ENCODE assay signal across 23 cellular contexts in genomic region chr12:81542621-81543020, GRCh38.
"Had no signal": no experiment of that assay in that cellular context is flagged by ENCODE, and none has a peak within 500 bp of the region (broad histone marks: within the 10 kb centered on the region; RNA-seq: fewer than 3 reads in every experiment).

No MANE protein-coding gene starts in this region.

- H3K4me3 ChIP-seq: dorsolateral prefrontal cortex, esophagus muscularis mucosa, gastroesophageal sphincter, prostate gland, upper lobe of left lung had no signal

- H3K4me1 Mint-ChIP-seq: activated CD4-positive, alpha-beta memory T cell treated with anti-CD3 and anti-CD28 coated beads, Interleukin-2, amount 10 ng/mL, durations not matched to agents 7 days and 5 days; activated CD4-positive, alpha-beta T cell treated with anti-CD3 and anti-CD28 coated beads, Interleukin-2, amount 10 ng/mL, durations not matched to agents 24 days and 14 days; activated naive CD4-positive, alpha-beta T cell treated with anti-CD3 and anti-CD28 coated beads, Interleukin-2, amount 10 ng/mL, durations not matched to agents 7 days and 5 days; naive thymus-derived CD8-positive, alpha-beta T cell; T-helper 17 cell had no signal

- H3K36me3 Mint-ChIP-seq: activated naive CD4-positive, alpha-beta T cell treated with anti-CD3 and anti-CD28 coated beads, Interleukin-2, amount 10 ng/mL, durations not matched to agents 7 days and 5 days; naive thymus-derived CD8-positive, alpha-beta T cell had no signal

- H3K27me3 ChIP-seq: brain microvascular endothelial cell, dorsolateral prefrontal cortex, esophagus muscularis mucosa, gastroesophageal sphincter, upper lobe of left lung had no signal

- H3K4me3 Mint-ChIP-seq: activated CD4-positive, alpha-beta memory T cell treated with anti-CD3 and anti-CD28 coated beads, Interleukin-2, amount 10 ng/mL, durations not matched to agents 7 days and 5 days; activated CD4-positive, alpha-beta T cell treated with anti-CD3 and anti-CD28 coated beads, Interleukin-2, amount 10 ng/mL, durations not matched to agents 24 days and 14 days; activated naive CD4-positive, alpha-beta T cell treated with anti-CD3 and anti-CD28 coated beads, Interleukin-2, amount 10 ng/mL, durations not matched to agents 7 days and 5 days; activated T-cell treated with anti-CD3 and anti-CD28 coated beads, Interleukin-2, amount 50 U/mL, for 72 hours; effector memory CD8-positive, alpha-beta T cell; naive thymus-derived CD8-positive, alpha-beta T cell; T-helper 17 cell had no signal

- H3K27ac Mint-ChIP-seq: activated CD4-positive, alpha-beta memory T cell treated with anti-CD3 and anti-CD28 coated beads, Interleukin-2, amount 10 ng/mL, durations not matched to agents 7 days and 5 days; activated CD4-positive, alpha-beta T cell treated with anti-CD3 and anti-CD28 coated beads, Interleukin-2, amount 10 ng/mL, durations not matched to agents 24 days and 14 days; activated naive CD4-positive, alpha-beta T cell treated with anti-CD3 and anti-CD28 coated beads, Interleukin-2, amount 10 ng/mL, durations not matched to agents 7 days and 5 days; activated T-cell treated with anti-CD3 and anti-CD28 coated beads, Interleukin-2, amount 50 U/mL, for 72 hours; effector memory CD8-positive, alpha-beta T cell; naive thymus-derived CD8-positive, alpha-beta T cell; T-helper 17 cell had no signal

- H3K27me3 Mint-ChIP-seq: activated CD4-positive, alpha-beta memory T cell treated with anti-CD3 and anti-CD28 coated beads, Interleukin-2, amount 10 ng/mL, durations not matched to agents 7 days and 5 days; activated CD4-positive, alpha-beta T cell treated with anti-CD3 and anti-CD28 coated beads, Interleukin-2, amount 10 ng/mL, durations not matched to agents 24 days and 14 days; activated naive CD4-positive, alpha-beta T cell treated with anti-CD3 and anti-CD28 coated beads, Interleukin-2, amount 10 ng/mL, durations not matched to agents 7 days and 5 days; effector memory CD8-positive, alpha-beta T cell; naive thymus-derived CD8-positive, alpha-beta T cell; T-helper 17 cell had no signal

- ATAC-seq: activated T-cell treated with anti-CD3 and anti-CD28 coated beads, Interleukin-2, amount 50 U/mL, for 72 hours; effector memory CD8-positive, alpha-beta T cell; gastroesophageal sphincter; left cardiac atrium; naive thymus-derived CD8-positive, alpha-beta T cell; stimulated activated naive CD8-positive, alpha-beta T cell treated with anti-CD3 and anti-CD28 coated beads, Interleukin-15, Interleukin-2, amounts not matched to agents 100 U/mL and 50 U/mL, for 24 hours; T-helper 17 cell had no signal

- DNase-seq: activated CD4-positive, alpha-beta memory T cell treated with anti-CD3 and anti-CD28 coated beads, Interleukin-2, amount 10 ng/mL, durations not matched to agents 7 days and 5 days; activated CD4-positive, alpha-beta T cell treated with anti-CD3 and anti-CD28 coated beads, Interleukin-2, amount 10 ng/mL, durations not matched to agents 24 days and 14 days; activated effector memory CD4-positive, alpha-beta T cell treated with anti-CD3 and anti-CD28 coated beads, Interleukin-2, amount 50 U/mL, for 16 hours; activated naive CD4-positive, alpha-beta T cell treated with anti-CD3 and anti-CD28 coated beads, Interleukin-2, amount 10 ng/mL, durations not matched to agents 7 days and 5 days; activated T-cell treated with anti-CD3 and anti-CD28 coated beads, Interleukin-2, amount 50 U/mL, for 72 hours; anterior cingulate cortex; brain microvascular endothelial cell; caudate nucleus; dorsolateral prefrontal cortex; effector memory CD8-positive, alpha-beta T cell; head of caudate nucleus; hypothalamus; left cardiac atrium; naive thymus-derived CD8-positive, alpha-beta T cell; stimulated activated CD4-positive, alpha-beta T cell treated with anti-CD3 and anti-CD28 coated beads, Interleukin-12 subunit alpha, Interleukin-12 subunit beta, amount 100 ng/mL, for 4 hours; stimulated activated CD4-positive, alpha-beta T cell treated with anti-CD3 and anti-CD28 coated beads, Interleukin-4, amount 100 ng/mL, for 4 hours; stimulated activated naive CD8-positive, alpha-beta T cell treated with anti-CD3 and anti-CD28 coated beads, Interleukin-15, Interleukin-2, amounts not matched to agents 100 U/mL and 50 U/mL, for 24 hours; SW 1271; T-helper 17 cell; upper lobe of left lung had no signal

- H3K9me3 Mint-ChIP-seq: activated CD4-positive, alpha-beta memory T cell treated with anti-CD3 and anti-CD28 coated beads, Interleukin-2, amount 10 ng/mL, durations not matched to agents 7 days and 5 days; activated CD4-positive, alpha-beta T cell treated with anti-CD3 and anti-CD28 coated beads, Interleukin-2, amount 10 ng/mL, durations not matched to agents 24 days and 14 days; activated naive CD4-positive, alpha-beta T cell treated with anti-CD3 and anti-CD28 coated beads, Interleukin-2, amount 10 ng/mL, durations not matched to agents 7 days and 5 days had no signal

- H3K36me3 ChIP-seq: brain microvascular endothelial cell, esophagus muscularis mucosa, gastroesophageal sphincter, prostate gland, upper lobe of left lung had no signal

- H3K4me1 ChIP-seq: esophagus muscularis mucosa, gastroesophageal sphincter, prostate gland, upper lobe of left lung had no signal

- H3K9me3 ChIP-seq: esophagus muscularis mucosa, gastroesophageal sphincter, prostate gland, upper lobe of left lung had no signal

- H3K27ac ChIP-seq: brain microvascular endothelial cell, dorsolateral prefrontal cortex, esophagus muscularis mucosa, gastroesophageal sphincter, prostate gland, upper lobe of left lung had no signal
